39 cellular contexts compared by ENCODE assay signal in genomic region chr5:51286046-51286445, GRCh38.
"Had no signal": no experiment of that assay in that cellular context is flagged by ENCODE, and none has a peak within 500 bp of the region (broad histone marks: within the 10 kb centered on the region; RNA-seq: fewer than 3 reads in every experiment).

No MANE protein-coding gene starts in this region.

- H3K27me3 ChIP-seq: adrenal gland, ascending aorta, body of pancreas, brain microvascular endothelial cell, breast epithelium, cardiac muscle cell had no signal

- DNase-seq: activated effector memory CD4-positive, alpha-beta T cell treated with anti-CD3 and anti-CD28 coated beads, Interleukin-2, amount 50 U/mL, for 16 hours; activated effector memory CD4-positive, alpha-beta T cell treated with Interleukin-2 at 50 U/mL for 16 hours; activated gamma-delta T cell; activated gamma-delta T cell treated with Interleukin-2 at 50 U/mL for 16 hours; activated naive CD4-positive, alpha-beta T cell; activated naive CD4-positive, alpha-beta T cell treated with anti-CD3 and anti-CD28 coated beads for 36 hours; activated naive CD4-positive, alpha-beta T cell treated with anti-CD3 and anti-CD28 coated beads, Interleukin-2, amount 10 ng/mL, durations not matched to agents 7 days and 5 days; activated naive CD4-positive, alpha-beta T cell treated with anti-CD3 and anti-CD28 coated beads, Interleukin-2, amount 50 U/mL, for 16 hours; activated naive CD4-positive, alpha-beta T cell treated with Interleukin-2 at 50 U/mL for 16 hours; activated naive CD8-positive, alpha-beta T cell treated with anti-CD3 and anti-CD28 coated beads for 36 hours; activated naive CD8-positive, alpha-beta T cell treated with anti-CD3 and anti-CD28 coated beads, Interleukin-2, amount 10 ng/mL, durations not matched to agents 7 days and 5 days; activated naive CD8-positive, alpha-beta T cell treated with anti-CD3 and anti-CD28 coated beads, Interleukin-2, amount 50 U/mL, for 24 hours; activated T-cell treated with anti-CD3 and anti-CD28 coated beads for 4 hours; activated T-cell treated with anti-CD3 and anti-CD28 coated beads, Interleukin-2, amount 50 U/mL, for 1 hour; activated T-cell treated with anti-CD3 and anti-CD28 coated beads, Interleukin-2, amount 50 U/mL, for 24 hours; activated T-cell treated with anti-CD3 and anti-CD28 coated beads, Interleukin-2, amount 50 U/mL, for 4 hours; activated T-cell treated with anti-CD3 and anti-CD28 coated beads, Interleukin-2, amount 50 U/mL, for 48 hours; activated T-cell treated with anti-CD3 and anti-CD28 coated beads, Interleukin-2, amount 50 U/mL, for 72 hours; adrenal gland; amniotic stem cell; amygdala; anterior cingulate cortex; aorta; body of pancreas; brain microvascular endothelial cell; caudate nucleus; central memory CD4-positive, alpha-beta T cell; cerebellar nuclear complex had no signal

- H3K4me3 ChIP-seq: adrenal gland, ascending aorta, body of pancreas, breast epithelium, cardiac muscle cell had no signal

- H3K9me3 ChIP-seq: adrenal gland, ascending aorta, body of pancreas, breast epithelium had no signal

- H3K27ac Mint-ChIP-seq: activated naive CD4-positive, alpha-beta T cell treated with anti-CD3 and anti-CD28 coated beads for 36 hours; activated naive CD4-positive, alpha-beta T cell treated with anti-CD3 and anti-CD28 coated beads, Interleukin-2, amount 10 ng/mL, durations not matched to agents 7 days and 5 days; activated naive CD4-positive, alpha-beta T cell treated with anti-CD3 and anti-CD28 coated beads, Interleukin-2, amount 50 U/mL, for 24 hours; activated naive CD4-positive, alpha-beta T cell treated with anti-CD3 and anti-CD28 coated beads, Interleukin-2, amount 50 U/mL, for 72 hours; activated naive CD8-positive, alpha-beta T cell; activated naive CD8-positive, alpha-beta T cell treated with anti-CD3 and anti-CD28 coated beads for 36 hours; activated naive CD8-positive, alpha-beta T cell treated with anti-CD3 and anti-CD28 coated beads, Interleukin-2, amount 10 ng/mL, durations not matched to agents 7 days and 5 days; activated naive CD8-positive, alpha-beta T cell treated with anti-CD3 and anti-CD28 coated beads, Interleukin-2, amount 50 U/mL, for 24 hours; activated T-cell treated with anti-CD3 and anti-CD28 coated beads, Interleukin-2, amount 50 U/mL, for 24 hours; activated T-cell treated with anti-CD3 and anti-CD28 coated beads, Interleukin-2, amount 50 U/mL, for 72 hours; activated T-helper 1 cell treated with anti-CD3 and anti-CD28 coated beads, Interleukin-12 subunit alpha, Interleukin-12 subunit beta, Interleukin-2, Interleukin-4 antibody, amounts not matched to agents 30 ng/mL and 10 ng/mL and 1 ng/mL, durations not matched to agents 14 hours and 24 hours and 36 hours; activated T-helper 17 cell treated with anti-CD3 and anti-CD28 coated beads, Interleukin-2, amount 50 U/mL, for 72 hours; activated T-helper 2 cell treated with anti-CD3 and anti-CD28 coated beads, Interferon-gamma antibody, Interleukin-2, Interleukin-4, amounts not matched to agents 10 μg/mL and 5 μg/mL and 100 μg/mL, durations not matched to agents 14 hours and 24 hours and 36 hours; brain had no signal

- H3K36me3 Mint-ChIP-seq: activated naive CD4-positive, alpha-beta T cell treated with anti-CD3 and anti-CD28 coated beads, Interleukin-2, amount 10 ng/mL, durations not matched to agents 7 days and 5 days; activated naive CD4-positive, alpha-beta T cell treated with anti-CD3 and anti-CD28 coated beads, Interleukin-2, amount 50 U/mL, for 24 hours; activated naive CD4-positive, alpha-beta T cell treated with anti-CD3 and anti-CD28 coated beads, Interleukin-2, amount 50 U/mL, for 72 hours; activated naive CD8-positive, alpha-beta T cell; activated naive CD8-positive, alpha-beta T cell treated with anti-CD3 and anti-CD28 coated beads for 36 hours; activated naive CD8-positive, alpha-beta T cell treated with anti-CD3 and anti-CD28 coated beads, Interleukin-2, amount 10 ng/mL, durations not matched to agents 7 days and 5 days; brain had no signal

- H3K36me3 ChIP-seq: adrenal gland, ascending aorta, brain microvascular endothelial cell, breast epithelium, cardiac muscle cell had no signal

- H3K4me3 Mint-ChIP-seq: activated naive CD4-positive, alpha-beta T cell treated with anti-CD3 and anti-CD28 coated beads for 36 hours; activated naive CD4-positive, alpha-beta T cell treated with anti-CD3 and anti-CD28 coated beads, Interleukin-2, amount 10 ng/mL, durations not matched to agents 7 days and 5 days; activated naive CD4-positive, alpha-beta T cell treated with anti-CD3 and anti-CD28 coated beads, Interleukin-2, amount 50 U/mL, for 24 hours; activated naive CD8-positive, alpha-beta T cell; activated naive CD8-positive, alpha-beta T cell treated with anti-CD3 and anti-CD28 coated beads for 36 hours; activated naive CD8-positive, alpha-beta T cell treated with anti-CD3 and anti-CD28 coated beads, Interleukin-2, amount 10 ng/mL, durations not matched to agents 7 days and 5 days; activated naive CD8-positive, alpha-beta T cell treated with anti-CD3 and anti-CD28 coated beads, Interleukin-2, amount 50 U/mL, for 24 hours; activated T-cell treated with anti-CD3 and anti-CD28 coated beads, Interleukin-2, amount 50 U/mL, for 24 hours; activated T-cell treated with anti-CD3 and anti-CD28 coated beads, Interleukin-2, amount 50 U/mL, for 4 hours; activated T-cell treated with anti-CD3 and anti-CD28 coated beads, Interleukin-2, amount 50 U/mL, for 72 hours; activated T-helper 1 cell treated with anti-CD3 and anti-CD28 coated beads, Interleukin-12 subunit alpha, Interleukin-12 subunit beta, Interleukin-2, Interleukin-4 antibody, amounts not matched to agents 30 ng/mL and 10 ng/mL and 1 ng/mL, durations not matched to agents 14 hours and 24 hours and 36 hours; activated T-helper 17 cell treated with anti-CD3 and anti-CD28 coated beads, Interleukin-2, amount 50 U/mL, for 72 hours; brain; central memory CD8-positive, alpha-beta T cell had no signal

- H3K4me1 ChIP-seq: adrenal gland, ascending aorta, body of pancreas, breast epithelium had no signal

- H3K27ac ChIP-seq: adrenal gland, ascending aorta, body of pancreas, brain microvascular endothelial cell, breast epithelium, cardiac muscle cell had no signal

- H3K4me1 Mint-ChIP-seq: activated naive CD4-positive, alpha-beta T cell treated with anti-CD3 and anti-CD28 coated beads, Interleukin-2, amount 10 ng/mL, durations not matched to agents 7 days and 5 days; activated naive CD4-positive, alpha-beta T cell treated with anti-CD3 and anti-CD28 coated beads, Interleukin-2, amount 50 U/mL, for 24 hours; activated naive CD8-positive, alpha-beta T cell treated with anti-CD3 and anti-CD28 coated beads for 36 hours; activated naive CD8-positive, alpha-beta T cell treated with anti-CD3 and anti-CD28 coated beads, Interleukin-2, amount 10 ng/mL, durations not matched to agents 7 days and 5 days; activated naive CD8-positive, alpha-beta T cell treated with anti-CD3 and anti-CD28 coated beads, Interleukin-2, amount 50 U/mL, for 24 hours; activated T-helper 17 cell treated with anti-CD3 and anti-CD28 coated beads, Interleukin-2, amount 50 U/mL, for 72 hours; central memory CD8-positive, alpha-beta T cell had no signal

- H3K27me3 Mint-ChIP-seq: activated naive CD4-positive, alpha-beta T cell treated with anti-CD3 and anti-CD28 coated beads, Interleukin-2, amount 10 ng/mL, durations not matched to agents 7 days and 5 days; activated naive CD8-positive, alpha-beta T cell; activated naive CD8-positive, alpha-beta T cell treated with anti-CD3 and anti-CD28 coated beads for 36 hours; activated naive CD8-positive, alpha-beta T cell treated with anti-CD3 and anti-CD28 coated beads, Interleukin-2, amount 10 ng/mL, durations not matched to agents 7 days and 5 days; activated naive CD8-positive, alpha-beta T cell treated with anti-CD3 and anti-CD28 coated beads, Interleukin-2, amount 50 U/mL, for 24 hours; activated T-cell treated with anti-CD3 and anti-CD28 coated beads, Interleukin-2, amount 50 U/mL, for 24 hours; activated T-helper 17 cell treated with anti-CD3 and anti-CD28 coated beads, Interleukin-2, amount 50 U/mL, for 72 hours; brain; central memory CD8-positive, alpha-beta T cell had no signal

- H3K9me3 Mint-ChIP-seq: activated naive CD4-positive, alpha-beta T cell treated with anti-CD3 and anti-CD28 coated beads, Interleukin-2, amount 10 ng/mL, durations not matched to agents 7 days and 5 days; activated naive CD8-positive, alpha-beta T cell treated with anti-CD3 and anti-CD28 coated beads for 36 hours; activated naive CD8-positive, alpha-beta T cell treated with anti-CD3 and anti-CD28 coated beads, Interleukin-2, amount 50 U/mL, for 24 hours; brain had no signal
